ENCODE assay signal across 8 cellular contexts in the genomic region with DNA sequence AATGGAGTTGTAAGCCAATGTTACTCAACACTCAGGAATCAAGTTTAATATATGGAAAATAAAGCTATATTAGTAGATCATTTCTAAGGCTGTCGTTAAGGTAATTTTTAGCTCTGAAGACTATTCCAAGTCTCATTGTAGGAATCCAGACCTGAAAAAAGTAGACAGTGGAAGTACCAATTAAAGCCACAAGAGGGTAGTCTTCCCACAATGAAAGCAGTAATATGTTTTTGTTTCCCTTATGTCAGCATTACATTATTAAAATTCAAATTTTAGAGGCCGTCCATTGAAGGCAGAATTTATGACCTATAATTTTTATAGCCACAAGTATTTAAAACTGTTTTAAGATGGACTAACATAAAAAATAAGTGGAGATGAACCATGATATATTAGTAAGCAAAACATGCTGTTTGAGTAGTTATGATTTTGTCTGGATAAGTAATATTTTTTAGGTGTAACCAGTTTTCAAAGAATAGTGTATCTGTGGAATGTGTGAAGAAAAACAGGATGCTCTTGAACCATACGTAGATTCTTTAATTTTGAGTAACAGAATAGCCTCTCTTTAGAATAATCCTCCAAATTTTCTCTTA.
DNase-seq lines count a peak whose midpoint lies in the region; ATAC-seq and TF ChIP-seq lines count a peak whose summit lies in the region.

No MANE protein-coding gene starts in this region.

- no peak overlapping the region for H3K27ac ChIP-seq in heart right ventricle
- no peak overlapping the region for H3K27ac ChIP-seq in RWPE2 (ENCODE audit: poor library complexity, severe bottlenecking)
- no peak overlapping the region for H3K27ac ChIP-seq in tibial artery

- WGBS in heart right ventricle, 2 donors: 23 to 24% methylated on average over 3 of the region's 3 CpGs

- H3K36me3 ChIP-seq in heart right ventricle (no peaks in the 10 kb centered on the region), RWPE2 (ENCODE audit: low read depth) (no peaks in the 10 kb centered on the region), tibial artery (no peaks in the 10 kb centered on the region)

- DNase-seq in heart right ventricle (no peak), Right ventricle myocardium inferior (ENCODE audit: missing footprints) (no peak), RWPE2 (ENCODE audit: low spot score) (no peak), fibroblast of the conjunctiva (ENCODE audit: low read depth) (peak; percentile 14), tibial artery (no peak)
- no peak for DNase-seq in activated CD8-positive, alpha-beta memory T cell treated with anti-CD3 and anti-CD28 coated beads, Interleukin-2, amount 50 U/mL, for 48 hours

- no peak for ATAC-seq in heart right ventricle
- no peak for ATAC-seq in Right ventricle myocardium inferior
- peak; percentile 66 for ATAC-seq in HG03432 (IDR thresholded peaks at IDR 0.05; ENCODE audit: unreplicated experiment)
- no peak for ATAC-seq in RWPE2 (ENCODE audit: low read depth)
- ATAC-seq in GM18498 (IDR thresholded peaks at IDR 0.05; ENCODE audit: unreplicated experiment): no peak

- intact Hi-C loops in heart right ventricle (cut with DNase I) (no loop called here), Right ventricle myocardium inferior (cut with DNase I) (no loop called here), tibial artery (cut with DNase I; ENCODE audit: low total_unique reads) (no loop called here)

- H3K4me1 ChIP-seq in heart right ventricle (no peaks in the 10 kb centered on the region), RWPE2 (ENCODE audit: insufficient read depth, poor library complexity, severe bottlenecking) (no peaks in the 10 kb centered on the region), tibial artery (peaks cover 0 to 11% (median 0%) of the 10 kb centered on the region in 4 donors)

- H3K27me3 ChIP-seq in heart right ventricle: no peaks in the 10 kb centered on the region
- no peaks in the 10 kb centered on the region for H3K27me3 ChIP-seq in RWPE2 (ENCODE audit: insufficient read depth, poor library complexity, severe bottlenecking)
- no peaks in the 10 kb centered on the region for H3K27me3 ChIP-seq in tibial artery

- H3K4me3 ChIP-seq in heart right ventricle: no peak overlapping the region
- no peak overlapping the region for H3K4me3 ChIP-seq in RWPE2 (ENCODE audit: severe bottlenecking)
- no peak overlapping the region for H3K4me3 ChIP-seq in tibial artery

- no peaks in the 10 kb centered on the region for H3K9me3 ChIP-seq in heart right ventricle
- no peaks in the 10 kb centered on the region for H3K9me3 ChIP-seq in RWPE2 (ENCODE audit: severe bottlenecking)
- no peaks in the 10 kb centered on the region for H3K9me3 ChIP-seq in tibial artery

- peak; percentile 18 to 71 (median 56) for TF ChIP-seq CTCF in heart right ventricle (IDR thresholded peaks at IDR 0.05)
- peak; percentile 80 for TF ChIP-seq CTCF in RWPE2 (IDR thresholded peaks at IDR 0.05; ENCODE audit: poor library complexity, severe bottlenecking)
- TF ChIP-seq CTCF in tibial artery (IDR thresholded peaks at IDR 0.05): peak; percentile 38 to 58
